ENCODE assay signal across 1 cellular context in genomic region chr5:94111209-94112004, GRCh38.
TF ChIP-seq lines count a peak whose summit lies in the region.

No MANE protein-coding gene starts in this region.

TF ChIP-seq in HepG2, 621 proteins besides CTCF, POLR2A, EP300 and RAD21 (continued from another document and continues in another):
- TF ChIP-seq GMEB1 (CRISPR knock-in tag; IDR thresholded peaks at IDR 0.05; ENCODE audit: borderline replicate concordance) (peak; percentile 100), ZSCAN30 (CRISPR knock-in tag; IDR thresholded peaks at IDR 0.05) (0 out of 2 replicates have a peak, but pooled peaks have one; percentile 41), SALL1 (CRISPR knock-in tag; IDR thresholded peaks at IDR 0.05) (peak; percentile 98), ZIK1 (CRISPR knock-in tag; IDR thresholded peaks at IDR 0.05; ENCODE audit: borderline replicate concordance, low read depth) (0 out of 2 replicates have a peak, but pooled peaks have one; percentile 39), ZFY (CRISPR knock-in tag; IDR thresholded peaks at IDR 0.05) (peak; percentile 95), TIGD3 (CRISPR knock-in tag; IDR thresholded peaks at IDR 0.05; ENCODE audit: borderline replicate concordance) (no peak), SP1 (IDR thresholded peaks at IDR 0.05) (no peak), SP1 (CRISPR knock-in tag; IDR thresholded peaks at IDR 0.05) (peak; percentile 67; the same call in 1 of the 2 replicates), RARA (CRISPR knock-in tag; IDR thresholded peaks at IDR 0.05) (peak; percentile 44; the same call in 1 of the 2 replicates), HMGXB4 (CRISPR knock-in tag; IDR thresholded peaks at IDR 0.05; ENCODE audit: borderline replicate concordance in 1 of 2, low read depth in 1 of 2) (peak in 1 of 2 experiments; percentile 89), NFAT5 (CRISPR knock-in tag; IDR thresholded peaks at IDR 0.05) (peak; percentile 54; the same call in 1 of the 2 replicates), MTERF4 (CRISPR knock-in tag; IDR thresholded peaks at IDR 0.05) (peak; percentile 67; the same call in 1 of the 2 replicates), SRSF4 (IDR thresholded peaks at IDR 0.05; ENCODE audit: low read depth, low read length, poor library complexity, severe bottlenecking) (no peak), ZNF512 (CRISPR knock-in tag; IDR thresholded peaks at IDR 0.05) (no peak), PHF8 (CRISPR knock-in tag; IDR thresholded peaks at IDR 0.05) (peak; percentile 94), ZNF160 (CRISPR knock-in tag; IDR thresholded peaks at IDR 0.05) (no peak; the same call in none of the 2 replicates), TAF1 (CRISPR knock-in tag; IDR thresholded peaks at IDR 0.05) (peak; percentile 82), SRSF9 (IDR thresholded peaks at IDR 0.05; ENCODE audit: borderline replicate concordance, insufficient read depth, low read depth, low read length, poor library complexity, severe bottlenecking) (no peak), PHB2 (IDR thresholded peaks at IDR 0.05; ENCODE audit: partially characterized antibody) (no peak), GMEB2 (CRISPR knock-in tag; IDR thresholded peaks at IDR 0.05; ENCODE audit: low read depth) (peak; percentile 97), CEBPG (CRISPR knock-in tag; IDR thresholded peaks at IDR 0.05) (no peak), MTA3 (CRISPR knock-in tag; IDR thresholded peaks at IDR 0.05) (no peak), HNRNPLL (IDR thresholded peaks at IDR 0.05; ENCODE audit: low read depth, low read length, poor library complexity, severe bottlenecking) (peak; percentile 93), ZNF282 (IDR thresholded peaks at IDR 0.05; ENCODE audit: partially characterized antibody) (no peak), ZNF704 (CRISPR knock-in tag; IDR thresholded peaks at IDR 0.05; ENCODE audit: borderline replicate concordance) (peak; percentile 36; the same call in 1 of the 2 replicates), HNF4G (IDR thresholded peaks at IDR 0.05; ENCODE audit: borderline replicate concordance, low read depth, low read length) (no peak), HNF4G (CRISPR knock-in tag; IDR thresholded peaks at IDR 0.05; ENCODE audit: borderline replicate concordance, low read depth) (no peak), LBX2 (CRISPR knock-in tag; IDR thresholded peaks at IDR 0.05; ENCODE audit: borderline replicate concordance) (no peak), ATRX (CRISPR knock-in tag; IDR thresholded peaks at IDR 0.05; ENCODE audit: borderline replicate concordance) (no peak), ZNF329 (CRISPR knock-in tag; IDR thresholded peaks at IDR 0.05; ENCODE audit: low read depth) (no peak), ZNF513 (CRISPR knock-in tag; conservative IDR thresholded peaks at IDR 0.05) (no peak), KLF15 (CRISPR knock-in tag; IDR thresholded peaks at IDR 0.05; ENCODE audit: borderline replicate concordance) (0 out of 2 replicates have a peak, but pooled peaks have one; percentile 38), EZH2 (conservative IDR thresholded peaks at IDR 0.05; ENCODE audit: low read depth, low read length) (no peak), PHF20 (CRISPR knock-in tag; IDR thresholded peaks at IDR 0.05) (peak; percentile 95), ATAD3A (CRISPR knock-in tag; IDR thresholded peaks at IDR 0.05) (no peak), ATM (IDR thresholded peaks at IDR 0.05; ENCODE audit: borderline replicate concordance) (no peak), ZEB1 (IDR thresholded peaks at IDR 0.05; ENCODE audit: insufficient replicate concordance, low read depth) (peak; percentile 61), ERF (CRISPR knock-in tag; IDR thresholded peaks at IDR 0.05) (peak; percentile 92)
